ENCODE assay signal across 15 cellular contexts in the genomic region with DNA sequence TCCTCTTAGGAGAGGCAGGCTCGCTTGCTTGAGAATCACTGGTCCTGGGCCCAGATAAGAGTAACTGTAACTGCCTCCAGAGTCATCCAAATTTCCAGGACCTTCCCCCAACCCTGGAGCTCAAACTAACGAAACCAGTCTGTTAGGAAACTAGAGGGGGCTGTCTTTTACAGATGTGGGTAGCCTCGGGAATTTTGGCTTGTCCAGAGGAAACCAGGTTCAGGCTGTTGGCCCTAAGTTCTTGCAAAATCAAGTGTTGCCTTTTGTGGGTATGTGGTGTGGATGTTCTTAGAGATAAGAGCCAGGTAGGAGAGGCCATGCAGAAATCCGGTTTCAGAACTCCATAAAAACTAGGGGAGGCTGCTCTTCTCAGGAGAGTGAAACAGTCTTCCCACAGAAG.
DNase-seq lines count a peak whose midpoint lies in the region; ATAC-seq and TF ChIP-seq lines count a peak whose summit lies in the region.
"Had no signal": no experiment of that assay in that cellular context is flagged by ENCODE, and none has a peak within 500 bp of the region (broad histone marks: within the 10 kb centered on the region; RNA-seq: fewer than 3 reads in every experiment).

No MANE protein-coding gene starts in this region.

- H3K4me3 Mint-ChIP-seq in nephron = no peak overlapping the region

- H3K4me3 ChIP-seq in PC-9 (no peak overlapping the region), vagina (no peak overlapping the region)
- H3K4me3 ChIP-seq: HAP-1, K562 had no signal

- H3K27ac Mint-ChIP-seq in nephron = peak overlapping the region in 2 of 3 experiments; percentile 20 to 76

- H3K9me3 ChIP-seq in PC-9 (ENCODE audit: insufficient read depth, low read depth) = no peaks in the 10 kb centered on the region
- no peaks in the 10 kb centered on the region for H3K9me3 ChIP-seq in vagina
- H3K9me3 ChIP-seq: HAP-1 had no signal

- H3K9me3 Mint-ChIP-seq in nephron = no peaks in the 10 kb centered on the region

- TF ChIP-seq POLR2A in vagina (IDR thresholded peaks at IDR 0.05) (no peak), erythroblast (IDR thresholded peaks at IDR 0.05; ENCODE audit: low read length) (no peak)

- H3K4me2 ChIP-seq in PC-9 = peak overlapping the region; percentile 18

- no peaks in the 10 kb centered on the region for H4K20me1 ChIP-seq in PC-9 (ENCODE audit: insufficient read depth)

- H3K4me1 ChIP-seq in PC-9 (replicated peaks; ENCODE audit: insufficient read depth) = peaks cover 73% of the 10 kb centered on the region
- peaks cover 34% of the 10 kb centered on the region for H3K4me1 ChIP-seq in vagina
- H3K4me1 ChIP-seq: HAP-1 had no signal

- H3K9me2 ChIP-seq in PC-9 (ENCODE audit: insufficient read depth) = no peaks in the 10 kb centered on the region

- H3K79me2 ChIP-seq in PC-9 (ENCODE audit: low read depth) = no peaks in the 10 kb centered on the region

- CTCF ChIA-PET in PC-9 (lab: Charles Lee) = interaction anchor here (0.5 to 4.0 kb wide), 11 partner anchors 10 to 1141 kb away, joined by 3 to 58 read pairs (median 6); a partner anchor contains a TSS

- no peak for ATAC-seq in HG02759 (IDR thresholded peaks at IDR 0.05; ENCODE audit: unreplicated experiment)
- ATAC-seq: K562, Right ventricle myocardium inferior had no signal

- peak; percentile 34 to 68 for DNase-seq in PC-9
- DNase-seq in epithelial cell of prostate (ENCODE audit: low read depth, low spot score) = no peak
- no peak for DNase-seq in vagina (ENCODE audit: extremely low spot score in 2 of 2)
- DNase-seq in posterior cingulate gyrus = no peak
- no peak for DNase-seq in erythroblast (lab: John Stamatoyannopoulos, UW)
- DNase-seq: NCI-H1048, NCI-H1436 treated with DMSO at 0.1 percent for 48 hours, NCI-H2029 treated with DMSO at 0.1 percent for 48 hours, NCI-H510A treated with DMSO at 0.1 percent for 48 hours, NCI-H82 had no signal

- H3K27ac ChIP-seq in PC-9 (no peak overlapping the region), epithelial cell of prostate (peak overlapping the region; percentile 86), vagina (peak overlapping the region; percentile 31)

- no peaks in the 10 kb centered on the region for H3K36me3 Mint-ChIP-seq in nephron (ENCODE audit: low read depth)

- H3K27me3 Mint-ChIP-seq in nephron (ENCODE audit: low read depth) = peaks cover 7% of the 10 kb centered on the region

- peak overlapping the region; percentile 0; the same call in 1 of the 2 replicates for H2AFZ ChIP-seq in PC-9

- H3F3A ChIP-seq in PC-9 (ENCODE audit: insufficient read depth, low read depth) = peaks cover 21% of the 10 kb centered on the region

- TF ChIP-seq CTCF in PC-9 (conservative IDR thresholded peaks at IDR 0.05) (no peak), nephron (IDR thresholded peaks at IDR 0.05; ENCODE audit: unreplicated experiment in 3 of 3) (no peak), vagina (IDR thresholded peaks at IDR 0.05) (no peak)

- POLR2A ChIA-PET in PC-9 (lab: Charles Lee; ENCODE audit: unreplicated experiment) = interaction anchor here (0.6 to 1.0 kb wide), 6 partner anchors 21 to 519 kb away, joined by 3 to 5 read pairs (median 4); no protein-coding TSS in a partner anchor

- no TSS peak for BruUV-seq in PC-9 (replicated peaks; lab: Mats Ljungman, UMichigan)

- H3K4me1 Mint-ChIP-seq in nephron = peaks cover 40% of the 10 kb centered on the region

- intact Hi-C loops in PC-9 (cut with micrococcal nuclease; ENCODE audit: unreplicated experiment) (loop anchor here (1.0 to 10.0 kb wide), 9 partner anchors 105 to 1140 kb away; a partner anchor contains a TSS), vagina (cut with DNase I) (no loop called here), posterior cingulate gyrus (cut with DNase I) (no loop called here)

- H3K36me3 ChIP-seq in PC-9 (ENCODE audit: low read depth) (no peaks in the 10 kb centered on the region), vagina (no peaks in the 10 kb centered on the region)
- H3K36me3 ChIP-seq: HAP-1 had no signal

- H3K27me3 ChIP-seq in PC-9 (ENCODE audit: insufficient read depth, low read depth) = no peaks in the 10 kb centered on the region
- no peaks in the 10 kb centered on the region for H3K27me3 ChIP-seq in vagina

Comparison
In these comparisons a context has a peak if more than half of its experiments do, and no peak if none do; other contexts are left out.
1. DNase-seq: peak in PC-9 (2 of 2); none in epithelial cell of prostate (single experiment), vagina (0 of 2), posterior cingulate gyrus (0 of 10) and erythroblast (0 of 2).